Comparison of ENCODE assay signal across 13 cellular contexts in the genomic region with DNA sequence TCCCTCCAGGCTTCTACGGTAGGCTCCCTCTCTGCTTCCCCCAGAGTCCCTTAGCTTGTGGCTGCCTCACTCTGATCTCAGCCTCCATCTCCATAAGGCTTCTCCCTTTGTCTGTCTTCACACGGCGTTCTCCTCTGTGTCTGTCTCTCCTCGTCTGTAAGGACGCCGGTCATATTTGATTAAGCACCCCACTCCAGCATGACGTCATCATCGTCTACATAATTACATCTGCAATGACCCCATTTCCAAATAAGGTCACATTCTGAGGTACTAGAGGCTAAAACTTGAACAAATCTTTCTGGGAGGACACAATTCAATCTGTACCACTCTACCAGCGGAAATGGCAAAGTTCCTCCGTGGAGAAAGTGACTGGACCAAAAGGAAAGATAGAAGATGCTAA. TPM values are rescaled to one million over a fixed set of nuclear protein-coding genes. Genes with fewer than 3 reads are reported as not detected.
DNase-seq lines count a peak whose midpoint lies in the region; ATAC-seq, FAIRE-seq and TF ChIP-seq lines count a peak whose summit lies in the region.
"Had no signal": no experiment of that assay in that cellular context is flagged by ENCODE, and none has a peak within 500 bp of the region (broad histone marks: within the 10 kb centered on the region; RNA-seq: fewer than 3 reads in every experiment).

No MANE protein-coding gene starts in this region.

- DNase-seq in A549 (ENCODE audit: low read depth in 1 of 2, low spot score in 1 of 2) = no peak
- no peak for DNase-seq in adipocyte (ENCODE audit: low read depth)
- no peak for DNase-seq in NCI-H2029 treated with DMSO at 0.1 percent for 48 hours (lab: John Stamatoyannopoulos, UW)
- DNase-seq in RWPE1 (ENCODE audit: low spot score) = no peak
- DNase-seq: activated gamma-delta T cell had no signal

- no peak for TF ChIP-seq EP300 in A549 (IDR thresholded peaks at IDR 0.05)

- ATAC-seq in A549 = peak in 1 of 2 experiments; percentile 17; a peak in 3 of 6 replicates
- ATAC-seq in HG03280 (IDR thresholded peaks at IDR 0.05; ENCODE audit: unreplicated experiment) = no peak
- no peak for ATAC-seq in HG02884 (IDR thresholded peaks at IDR 0.05; ENCODE audit: unreplicated experiment)

- POLR2A ChIA-PET in A549 (lab: Yijun Ruan, JAX) (interaction anchor here (0.8 kb wide), 1 partner anchor 53 kb away, joined by 4 read pairs; no protein-coding TSS in a partner anchor), HEK293 (lab: Yijun Ruan, JAX) (interaction anchor here (1.1 kb wide), 1 partner anchor 53 kb away, joined by 3 read pairs; no protein-coding TSS in a partner anchor), RWPE1 (lab: Yijun Ruan, JAX; ENCODE audit: low non-redundant PET) (no interaction called here)

- no peak for TF ChIP-seq POLR2A in A549 (IDR thresholded peaks at IDR 0.05; ENCODE audit: low read length)

- 88% methylated on average over 10 of the region's 10 CpGs for WGBS in A549 (ENCODE audit: missing lambda C conversion rate)

- no peak overlapping the region for H3K4me3 ChIP-seq in A549
- no peak overlapping the region for H3K4me3 ChIP-seq in HEK293 (ENCODE audit: low read depth, low read length)
- no peak overlapping the region for H3K4me3 ChIP-seq in adipocyte (ENCODE audit: low read length)
- H3K4me3 ChIP-seq in muscle layer of colon (ENCODE audit: low read depth in 1 of 2, low read length in 2 of 2) = peak overlapping the region in 1 of 2 donors; percentile 49
- H3K4me3 ChIP-seq: prostate gland had no signal

- H3K27me3 ChIP-seq in adipocyte (replicated peaks; ENCODE audit: control insufficient read depth, insufficient read depth, low read length) = no peaks in the 10 kb centered on the region
- H3K27me3 ChIP-seq in muscle layer of colon (ENCODE audit: control insufficient read depth in 1 of 2, insufficient read depth in 2 of 2, low read length in 2 of 2) = no peaks in the 10 kb centered on the region

- no peak for TF ChIP-seq RAD21 in A549 (conservative IDR thresholded peaks at IDR 0.05 in 1 of 2, IDR thresholded peaks at IDR 0.05 in 1 of 2)

- no peak for FAIRE-seq in A549 (lab: Jason Lieb, UNC)
- FAIRE-seq: D721Med, RCC 7860 had no signal

- H3K4me1 ChIP-seq in A549 (peaks cover 9% of the 10 kb centered on the region), HEK293 (ENCODE audit: control insufficient read depth, insufficient read depth, low read length) (peaks cover 5% of the 10 kb centered on the region), adipocyte (ENCODE audit: control insufficient read depth, insufficient read depth, low read length) (peaks cover 14% of the 10 kb centered on the region), muscle layer of colon (ENCODE audit: insufficient read depth, low read length) (peaks cover 20% of the 10 kb centered on the region)

- H3K9ac ChIP-seq in adipocyte (ENCODE audit: low read length) (peak overlapping the region; percentile 68), muscle layer of colon (ENCODE audit: low read length) (no peak overlapping the region)

- H3K27ac ChIP-seq in A549 (peak overlapping the region; percentile 78 to 83; a peak in 5 of 6 replicates), HEK293 (ENCODE audit: extremely low read depth, low read depth, low read length) (no peak overlapping the region), muscle layer of colon (ENCODE audit: low read depth, low read length) (peak overlapping the region; percentile 35), RWPE1 (no peak overlapping the region)
- H3K27ac ChIP-seq: WERI-Rb-1 had no signal

- CTCF ChIA-PET in A549 (lab: Yijun Ruan, JAX) (interaction anchor here (0.7 to 6.7 kb wide), 45 partner anchors 9 to 334 kb away, joined by 3 to 97 read pairs (median 5); partner anchors contain the start of genes COL6A3, MLPH and PRLH), HEK293 (lab: Yijun Ruan, JAX) (interaction anchor here (0.6 to 5.2 kb wide), 29 partner anchors 8 to 302 kb away, joined by 3 to 72 read pairs (median 5); no protein-coding TSS in a partner anchor), RWPE1 (lab: Yijun Ruan, JAX) (interaction anchor here (0.6 to 3.8 kb wide), 18 partner anchors 8 to 1647 kb away, joined by 3 to 29 read pairs (median 4); no protein-coding TSS in a partner anchor)

- H3K4me2 ChIP-seq in A549 = no peak overlapping the region; the same call in 2 of the 3 replicates

- H3K9me3 ChIP-seq in A549 (no peaks in the 10 kb centered on the region), HEK293 (ENCODE audit: control insufficient read depth, insufficient read depth, low read depth, low read length) (no peaks in the 10 kb centered on the region), adipocyte (ENCODE audit: control insufficient read depth, low read length) (no peaks in the 10 kb centered on the region), muscle layer of colon (ENCODE audit: low read length) (no peaks in the 10 kb centered on the region)
- H3K9me3 ChIP-seq: prostate gland had no signal

- H3K36me3 ChIP-seq in HEK293 (ENCODE audit: control insufficient read depth in 2 of 2, insufficient read depth in 1 of 2, low read length in 2 of 2) = no peaks in the 10 kb centered on the region
- H3K36me3 ChIP-seq in adipocyte (ENCODE audit: control insufficient read depth, insufficient read depth, low read length, severe bottlenecking) = no peaks in the 10 kb centered on the region
- H3K36me3 ChIP-seq in muscle layer of colon (ENCODE audit: insufficient read depth, low read length) = no peaks in the 10 kb centered on the region
- H3K36me3 ChIP-seq: prostate gland, WERI-Rb-1 had no signal

- TF ChIP-seq CTCF in A549 (IDR thresholded peaks at IDR 0.05) (no peak), HEK293 (tag by site-specific recombination; IDR thresholded peaks at IDR 0.05) (no peak), RWPE1 (conservative IDR thresholded peaks at IDR 0.05; ENCODE audit: low read depth) (no peak)

TF ChIP-seq in A549, 52 proteins besides CTCF, POLR2A, EP300 and RAD21:
- TF ChIP-seq CHD4 (IDR thresholded peaks at IDR 0.05; ENCODE audit: borderline replicate concordance) (no peak), JUNB (IDR thresholded peaks at IDR 0.05) (no peak), HDAC2 (IDR thresholded peaks at IDR 0.05) (no peak), HOXB13 (CRISPR knock-in tag; IDR thresholded peaks at IDR 0.05; ENCODE audit: low read depth) (no peak), BHLHE40 (IDR thresholded peaks at IDR 0.05; ENCODE audit: low read depth, low read length) (no peak)

TF ChIP-seq in HEK293, 187 proteins besides CTCF, POLR2A, EP300 and RAD21:
- no peak for TF ChIP-seq ZNF175 (tag by site-specific recombination; IDR thresholded peaks at IDR 0.05)
- TF ChIP-seq ATF2 (tag by site-specific recombination; IDR thresholded peaks at IDR 0.05; ENCODE audit: low read depth) = peak; percentile 67
- 0 out of 2 replicates have a peak, but pooled peaks have one; percentile 22 for TF ChIP-seq ZNF629 (tag by site-specific recombination; IDR thresholded peaks at IDR 0.05)

RNA-seq across cellular contexts. Expression of gene COL6A3, which starts 8.3 kb away (rescaled TPM):
- polyA plus RNA-seq in A549 (2011; rRNA removed) (0.20 and 0.28 TPM in 2 replicates), A549 (2017; fragmentation: RNase III; extraction: RNeasy Plus Mini Kit Qiagen cat#74134 plus additional on column Dnase treatment) (0.04 to 0.16 TPM (median 0.10 TPM) in 3 replicates)
- 0.03 and 0.05 TPM in 2 replicates for polyA plus RNA-seq in A549 (2012; cell fraction: cytosol; rRNA removed)
- polyA plus RNA-seq in A549 (2012; cell fraction: nucleus; rRNA removed) = 0.19 and 0.24 TPM in 2 replicates
- polyA minus RNA-seq in A549 (2011; rRNA and poly(A)+ RNA removed) = 0.37 and 0.97 TPM in 2 replicates

Comparison
In these comparisons a context has a peak if more than half of its experiments do, and no peak if none do; other contexts are left out.
1. H3K27ac ChIP-seq: peak in A549 (2 of 2) and muscle layer of colon (single experiment); none in HEK293 (single experiment) and RWPE1 (single experiment).